ENCODE assay signal across 30 cellular contexts in genomic region chr1:38225745-38226144, GRCh38.
"Had no signal": no experiment of that assay in that cellular context is flagged by ENCODE, and none has a peak within 500 bp of the region (broad histone marks: within the 10 kb centered on the region; RNA-seq: fewer than 3 reads in every experiment).

No MANE protein-coding gene starts in this region.

- H3K27ac ChIP-seq: ascending aorta, cardiac muscle cell, VCaP had no signal

- H3K4me3 ChIP-seq: ascending aorta, cardiac muscle cell had no signal

- ATAC-seq: activated CD8-positive, alpha-beta T cell treated with anti-CD3 and anti-CD28 coated beads for 36 hours; activated naive CD8-positive, alpha-beta T cell treated with anti-CD3 and anti-CD28 coated beads, Interleukin-2, amount 50 U/mL, for 24 hours; activated T-cell treated with anti-CD3 and anti-CD28 coated beads, Interleukin-2, amount 50 U/mL, for 4 hours; activated T-cell treated with anti-CD3 and anti-CD28 coated beads, Interleukin-2, amount 50 U/mL, for 72 hours; activated T-helper 17 cell treated with anti-CD3 and anti-CD28 coated beads, Interleukin-2, amount 50 U/mL, for 72 hours had no signal

- H3K9me3 ChIP-seq: ascending aorta had no signal

- H3K36me3 ChIP-seq: ascending aorta, cardiac muscle cell had no signal

- FAIRE-seq: bronchial epithelial cell, TTC549 had no signal

- DNase-seq: activated B cell treated with CpG ODN at 0.5 μM for 24 hours; activated CD4-positive, alpha-beta memory T cell treated with anti-CD3 and anti-CD28 coated beads for 36 hours; activated CD4-positive, alpha-beta T cell treated with anti-CD3 and anti-CD28 coated beads for 4 hours; activated CD4-positive, alpha-beta T cell treated with anti-CD3 and anti-CD28 coated beads, Interleukin-2, amount 10 ng/mL, durations not matched to agents 24 days and 14 days; activated CD4-positive, alpha-beta T cell treated with anti-CD3 and anti-CD28 coated beads, Interleukin-2, amount 50 U/mL, for 1 hour; activated CD4-positive, alpha-beta T cell treated with anti-CD3 and anti-CD28 coated beads, Interleukin-2, amount 50 U/mL, for 4 hours; activated CD4-positive, CD25-positive, alpha-beta regulatory T cell treated with anti-CD3 and anti-CD28 coated beads, Interleukin-2, amount 50 U/mL, for 72 hours; activated CD8-positive, alpha-beta memory T cell treated with anti-CD3 and anti-CD28 coated beads, Interleukin-2, amount 50 U/mL, for 4 hours; activated CD8-positive, alpha-beta T cell treated with anti-CD3 and anti-CD28 coated beads for 36 hours; activated effector memory CD4-positive, alpha-beta T cell treated with anti-CD3 and anti-CD28 coated beads, Interleukin-2, amount 50 U/mL, for 16 hours; activated naive CD4-positive, alpha-beta T cell treated with anti-CD3 and anti-CD28 coated beads, Interleukin-2, amount 10 ng/mL, durations not matched to agents 7 days and 5 days; activated naive CD4-positive, alpha-beta T cell treated with Interleukin-2 at 50 U/mL for 16 hours; activated naive CD8-positive, alpha-beta T cell treated with anti-CD3 and anti-CD28 coated beads, Interleukin-2, amount 10 ng/mL, durations not matched to agents 7 days and 5 days; activated naive CD8-positive, alpha-beta T cell treated with anti-CD3 and anti-CD28 coated beads, Interleukin-2, amount 50 U/mL, for 24 hours; activated T-cell treated with anti-CD3 and anti-CD28 coated beads for 4 hours; activated T-cell treated with anti-CD3 and anti-CD28 coated beads, Interleukin-2, amount 50 U/mL, for 1 hour; activated T-cell treated with anti-CD3 and anti-CD28 coated beads, Interleukin-2, amount 50 U/mL, for 4 hours; activated T-cell treated with anti-CD3 and anti-CD28 coated beads, Interleukin-2, amount 50 U/mL, for 72 hours; amygdala; anterior cingulate cortex; central memory CD4-positive, alpha-beta T cell; T-helper 1 cell; T-helper 2 cell; T-helper 9 cell had no signal

- H3K27me3 ChIP-seq: ascending aorta, cardiac muscle cell had no signal

- H3K4me1 ChIP-seq: ascending aorta had no signal
